ENCODE assay signal across 14 cellular contexts in the genomic region with DNA sequence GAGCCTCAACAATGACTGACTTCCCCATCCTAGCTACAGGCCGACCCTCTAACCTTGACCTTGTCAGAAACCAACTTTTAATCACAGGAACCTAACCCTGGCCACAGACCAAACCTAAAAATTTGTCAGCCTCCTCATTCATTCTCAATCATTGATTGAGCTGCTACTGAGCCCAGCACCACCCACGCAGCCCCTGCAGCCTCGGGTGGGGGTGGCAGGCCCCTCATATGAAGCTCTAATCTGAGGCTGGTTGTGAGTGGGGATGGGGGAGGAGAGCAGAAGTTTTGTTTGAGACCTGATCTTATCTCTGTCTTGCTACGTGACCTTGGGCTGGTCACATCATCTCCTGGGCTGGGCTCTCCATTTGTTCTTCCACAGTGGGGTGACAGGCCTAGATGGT.
"Had no signal": no experiment of that assay in that cellular context is flagged by ENCODE, and none has a peak within 500 bp of the region (broad histone marks: within the 10 kb centered on the region; RNA-seq: fewer than 3 reads in every experiment).

No MANE protein-coding gene starts in this region.

- H3K9me3 Mint-ChIP-seq: activated CD4-positive, alpha-beta memory T cell treated with anti-CD3 and anti-CD28 coated beads, Interleukin-2, amount 10 ng/mL, durations not matched to agents 7 days and 5 days; central memory CD8-positive, alpha-beta T cell had no signal

- H3K4me1 Mint-ChIP-seq: nephron had no signal

- H3K27ac ChIP-seq: stomach had no signal

- H3K9me3 ChIP-seq: adrenal gland, stomach had no signal

- ATAC-seq: left colon had no signal

- H3K4me3 Mint-ChIP-seq: activated CD4-positive, alpha-beta memory T cell treated with anti-CD3 and anti-CD28 coated beads, Interleukin-2, amount 10 ng/mL, durations not matched to agents 7 days and 5 days; activated naive CD4-positive, alpha-beta T cell treated with anti-CD3 and anti-CD28 coated beads for 36 hours; central memory CD8-positive, alpha-beta T cell; nephron had no signal

- DNase-seq: activated CD4-positive, alpha-beta memory T cell treated with anti-CD3 and anti-CD28 coated beads, Interleukin-2, amount 10 ng/mL, durations not matched to agents 7 days and 5 days; activated CD4-positive, alpha-beta T cell treated with anti-CD3 and anti-CD28 coated beads for 1 hour; activated CD8-positive, alpha-beta memory T cell treated with anti-CD3 and anti-CD28 coated beads, Interleukin-2, amount 50 U/mL, for 48 hours; activated naive CD4-positive, alpha-beta T cell treated with anti-CD3 and anti-CD28 coated beads for 36 hours; adrenal gland; effector memory CD4-positive, alpha-beta T cell; left colon; mesendoderm; stimulated activated CD4-positive, alpha-beta T cell treated with anti-CD3 and anti-CD28 coated beads, Interleukin-4, amount 100 ng/mL, for 1 hour; stomach; SW 1271; T-helper 9 cell had no signal

- H3K4me3 ChIP-seq: adrenal gland, stomach had no signal

- H3K27me3 ChIP-seq: adrenal gland, stomach had no signal

- H3K27ac Mint-ChIP-seq: activated CD4-positive, alpha-beta memory T cell treated with anti-CD3 and anti-CD28 coated beads, Interleukin-2, amount 10 ng/mL, durations not matched to agents 7 days and 5 days; activated naive CD4-positive, alpha-beta T cell treated with anti-CD3 and anti-CD28 coated beads for 36 hours; nephron had no signal

- H3K36me3 ChIP-seq: adrenal gland, stomach had no signal
